7 cellular contexts compared by ENCODE assay signal in genomic region chr19:19137556-19138109, GRCh38. TPM values are rescaled to one million over a fixed set of nuclear protein-coding genes. Genes with fewer than 3 reads are reported as not detected.
DNase-seq lines count a peak whose midpoint lies in the region; ATAC-seq and TF ChIP-seq lines count a peak whose summit lies in the region.
"Had no signal": no experiment of that assay in that cellular context is flagged by ENCODE, and none has a peak within 500 bp of the region (broad histone marks: within the 10 kb centered on the region; RNA-seq: fewer than 3 reads in every experiment).

No MANE protein-coding gene starts in this region.

- H3K27ac Mint-ChIP-seq in activated naive CD8-positive, alpha-beta T cell treated with anti-CD3 and anti-CD28 coated beads, Interleukin-2, amount 10 ng/mL, durations not matched to agents 7 days and 5 days, result peak overlapping the region; percentile 97

- H3K4me3 ChIP-seq in GM12865 (ENCODE audit: low read depth, low read length) (peak overlapping the region; percentile 94), mucosa of descending colon (peak overlapping the region; percentile 30)

- H3K9me3 Mint-ChIP-seq in activated naive CD8-positive, alpha-beta T cell treated with anti-CD3 and anti-CD28 coated beads, Interleukin-2, amount 10 ng/mL, durations not matched to agents 7 days and 5 days, result no peaks in the 10 kb centered on the region

- no peak for ATAC-seq in activated naive CD8-positive, alpha-beta T cell treated with anti-CD3 and anti-CD28 coated beads, Interleukin-2, amount 10 ng/mL, durations not matched to agents 7 days and 5 days (ENCODE audit: low read depth)
- ATAC-seq in mucosa of descending colon, result peak; percentile 10
- ATAC-seq in HG02623 (IDR thresholded peaks at IDR 0.05; ENCODE audit: unreplicated experiment), result no peak

- intact Hi-C loops in mucosa of descending colon (cut with DNase I, micrococcal nuclease), result no loop called here

- H3K36me3 ChIP-seq in mucosa of descending colon (ENCODE audit: low read depth), result peaks cover 4% of the 10 kb centered on the region

- DNase-seq in GM12865 (ENCODE audit: low read depth) (no peak), mucosa of descending colon (peak in 1 of 3 donors; percentile 48), NCI-H1105 (lab: John Stamatoyannopoulos, UW) (no peak), NCI-H146 (lab: John Stamatoyannopoulos, UW) (no peak)
- no peak for DNase-seq in activated naive CD8-positive, alpha-beta T cell treated with anti-CD3 and anti-CD28 coated beads, Interleukin-2, amount 10 ng/mL, durations not matched to agents 7 days and 5 days

- H3K9me3 ChIP-seq in mucosa of descending colon, result no peaks in the 10 kb centered on the region

- H3K27me3 Mint-ChIP-seq in activated naive CD8-positive, alpha-beta T cell treated with anti-CD3 and anti-CD28 coated beads, Interleukin-2, amount 10 ng/mL, durations not matched to agents 7 days and 5 days, result no peaks in the 10 kb centered on the region

- H3K36me3 Mint-ChIP-seq in activated naive CD8-positive, alpha-beta T cell treated with anti-CD3 and anti-CD28 coated beads, Interleukin-2, amount 10 ng/mL, durations not matched to agents 7 days and 5 days, result peaks cover 10% of the 10 kb centered on the region

- POLR2A ChIA-PET in activated naive CD8-positive, alpha-beta T cell treated with anti-CD3 and anti-CD28 coated beads, Interleukin-2, amount 10 ng/mL, durations not matched to agents 7 days and 5 days (lab: Charles Lee), result no interaction called here

- H3K4me1 ChIP-seq in mucosa of descending colon (ENCODE audit: low read depth), result peaks cover 8% of the 10 kb centered on the region

- H3K4me3 Mint-ChIP-seq in activated naive CD8-positive, alpha-beta T cell treated with anti-CD3 and anti-CD28 coated beads, Interleukin-2, amount 10 ng/mL, durations not matched to agents 7 days and 5 days, result peak overlapping the region; percentile 96

- peaks cover 27% of the 10 kb centered on the region for H3K4me1 Mint-ChIP-seq in activated naive CD8-positive, alpha-beta T cell treated with anti-CD3 and anti-CD28 coated beads, Interleukin-2, amount 10 ng/mL, durations not matched to agents 7 days and 5 days

- TF ChIP-seq CTCF in GM12865 (IDR thresholded peaks at IDR 0.05; ENCODE audit: insufficient read depth, low read depth, low read length, missing control alignments), result no peak
- TF ChIP-seq CTCF in mucosa of descending colon (IDR thresholded peaks at IDR 0.05), result no peak

RNA-seq across cellular contexts. Expression of gene TMEM161A, which starts 0.6 kb away (rescaled TPM):
- total RNA-seq in activated naive CD8-positive, alpha-beta T cell treated with anti-CD3 and anti-CD28 coated beads, Interleukin-2, amount 10 ng/mL, durations not matched to agents 7 days and 5 days, result 10 to 100 TPM; 25.8 to 30.5 TPM
- total RNA-seq in mucosa of descending colon, result 10 to 100 TPM; 14.7 to 23.4 (median 17.6) TPM

RNA-seq across cellular contexts. Expression of gene MEF2B, which starts 32.4 kb away (rescaled TPM):
- total RNA-seq in activated naive CD8-positive, alpha-beta T cell treated with anti-CD3 and anti-CD28 coated beads, Interleukin-2, amount 10 ng/mL, durations not matched to agents 7 days and 5 days, result 1 to 10 TPM; 5.2 TPM
- total RNA-seq in mucosa of descending colon, result 1 to 10 TPM; 1.5 to 3.0 (median 2.5) TPM
- total RNA-seq: SK-MEL-5 had no signal

RNA-seq across cellular contexts. Expression of gene BORCS8, which starts 54.3 kb away (rescaled TPM):
- 10 to 100 TPM; 31.9 to 32.4 TPM for total RNA-seq in activated naive CD8-positive, alpha-beta T cell treated with anti-CD3 and anti-CD28 coated beads, Interleukin-2, amount 10 ng/mL, durations not matched to agents 7 days and 5 days
- total RNA-seq in mucosa of descending colon, result 10 to 100 TPM; 29.1 to 41.0 (median 31.8) TPM

RNA-seq across cellular contexts. Expression of gene RFXANK, which starts 54.4 kb away (rescaled TPM):
- 10 to 100 TPM; 87.0 to 94.4 TPM for total RNA-seq in activated naive CD8-positive, alpha-beta T cell treated with anti-CD3 and anti-CD28 coated beads, Interleukin-2, amount 10 ng/mL, durations not matched to agents 7 days and 5 days
- total RNA-seq in mucosa of descending colon, result 10 to 100 TPM; 62.3 to 71.4 (median 64.9) TPM
